In the genomic region with DNA sequence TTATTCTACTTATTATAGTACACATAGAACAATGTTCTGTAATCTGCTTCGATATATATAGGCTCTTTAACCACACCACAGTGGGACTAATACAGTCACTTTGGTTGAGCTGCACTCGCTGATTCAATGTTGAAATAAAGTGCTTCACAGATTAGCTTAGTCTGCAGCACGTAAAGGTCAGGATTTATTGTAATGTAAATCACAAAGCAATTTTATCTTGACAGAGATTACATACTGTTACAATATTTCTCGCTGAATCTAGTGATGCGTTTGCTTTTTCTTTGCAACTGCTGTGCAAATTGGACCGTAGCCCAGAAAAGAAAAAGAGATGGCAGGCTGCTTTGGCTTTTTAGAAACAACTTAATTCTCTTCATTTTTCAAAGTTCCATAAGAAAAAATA, we compare ENCODE assay signal across 1 cellular context.
A peak's percentile ranks its signal among the peaks of the same experiment; 100 is the strongest.
TF ChIP-seq lines count a peak whose summit lies in the region.

No MANE protein-coding gene starts in this region.

TF ChIP-seq in HEK293, 187 proteins besides CTCF, POLR2A, EP300 and RAD21 (continued from another document and continues in another):
- TF ChIP-seq, protein P1, sequence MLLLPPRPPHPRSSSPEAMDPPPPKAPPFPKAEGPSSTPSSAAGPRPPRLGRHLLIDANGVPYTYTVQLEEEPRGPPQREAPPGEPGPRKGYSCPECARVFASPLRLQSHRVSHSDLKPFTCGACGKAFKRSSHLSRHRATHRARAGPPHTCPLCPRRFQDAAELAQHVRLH (tag by site-specific recombination; IDR thresholded peaks at IDR 0.05): 0 out of 2 replicates have a peak, but pooled peaks have one; percentile 37
- TF ChIP-seq ZBTB8A (tag by site-specific recombination; IDR thresholded peaks at IDR 0.05) (0 out of 2 replicates have a peak, but pooled peaks have one; percentile 38), PRDM10 (tag by site-specific recombination; IDR thresholded peaks at IDR 0.05) (no peak), ZNF488 (tag by site-specific recombination; IDR thresholded peaks at IDR 0.05) (peak; percentile 64; the same call in 1 of the 2 replicates), ZSCAN5A (tag by site-specific recombination; IDR thresholded peaks at IDR 0.05) (no peak), ZNF223 (tag by site-specific recombination; IDR thresholded peaks at IDR 0.05) (no peak), ZBTB20 (tag by site-specific recombination; IDR thresholded peaks at IDR 0.05) (no peak), ZNF561 (tag by site-specific recombination; IDR thresholded peaks at IDR 0.05; ENCODE audit: borderline replicate concordance) (peak; percentile 81; the same call in 1 of the 2 replicates), SP7 (tag by site-specific recombination; IDR thresholded peaks at IDR 0.05) (no peak), ZNF623 (tag by site-specific recombination; IDR thresholded peaks at IDR 0.05) (no peak), ZNF610 (tag by site-specific recombination; IDR thresholded peaks at IDR 0.05; ENCODE audit: borderline replicate concordance) (no peak), ZBTB21 (tag by site-specific recombination; IDR thresholded peaks at IDR 0.05) (no peak), ZNF335 (tag by site-specific recombination; conservative IDR thresholded peaks at IDR 0.05) (no peak), ZNF747 (tag by site-specific recombination; IDR thresholded peaks at IDR 0.05) (no peak), GLIS1 (tag by site-specific recombination; IDR thresholded peaks at IDR 0.05) (no peak), ZNF274 (IDR thresholded peaks at IDR 0.05; ENCODE audit: low read length) (no peak), ZNF274 (tag by site-specific recombination; IDR thresholded peaks at IDR 0.05; ENCODE audit: borderline replicate concordance) (no peak), ZNF785 (tag by site-specific recombination; IDR thresholded peaks at IDR 0.05) (no peak), ZNF2 (tag by site-specific recombination; IDR thresholded peaks at IDR 0.05) (peak; percentile 50; the same call in 1 of the 2 replicates), ZNF211 (tag by site-specific recombination; IDR thresholded peaks at IDR 0.05; ENCODE audit: low read depth) (no peak), ZNF658 (tag by site-specific recombination; IDR thresholded peaks at IDR 0.05) (no peak), ZNF473 (tag by site-specific recombination; IDR thresholded peaks at IDR 0.05) (no peak), ZNF837 (tag by site-specific recombination; IDR thresholded peaks at IDR 0.05) (no peak), ZNF596 (tag by site-specific recombination; IDR thresholded peaks at IDR 0.05) (no peak), ZNF184 (tag by site-specific recombination; IDR thresholded peaks at IDR 0.05) (no peak), ZNF248 (tag by site-specific recombination; IDR thresholded peaks at IDR 0.05) (no peak), ZBTB1 (tag by site-specific recombination; IDR thresholded peaks at IDR 0.05) (no peak), ZNF10 (tag by site-specific recombination; IDR thresholded peaks at IDR 0.05) (0 out of 2 replicates have a peak, but pooled peaks have one; percentile 17), OSR2 (tag by site-specific recombination; IDR thresholded peaks at IDR 0.05) (peak; percentile 32; the same call in 1 of the 2 replicates), ZNF704 (tag by site-specific recombination; IDR thresholded peaks at IDR 0.05) (no peak), ZBTB11 (tag by site-specific recombination; conservative IDR thresholded peaks at IDR 0.05; ENCODE audit: low read depth) (no peak), EGR2 (tag by site-specific recombination; IDR thresholded peaks at IDR 0.05; ENCODE audit: low read depth) (no peak), BCL11B (tag by site-specific recombination; IDR thresholded peaks at IDR 0.05; ENCODE audit: low read depth) (peak; percentile 76; the same call in 1 of the 2 replicates), ZSCAN30 (tag by site-specific recombination; IDR thresholded peaks at IDR 0.05) (peak; percentile 95), ZNF624 (tag by site-specific recombination; IDR thresholded peaks at IDR 0.05) (no peak), TCF7L2 (IDR thresholded peaks at IDR 0.05; ENCODE audit: borderline replicate concordance, low read depth, low read length) (no peak), ZBTB48 (tag by site-specific recombination; IDR thresholded peaks at IDR 0.05) (no peak), ZNF501 (tag by site-specific recombination; IDR thresholded peaks at IDR 0.05) (peak; percentile 38; the same call in 1 of the 2 replicates), ZFP37 (tag by site-specific recombination; IDR thresholded peaks at IDR 0.05) (no peak), ZNF548 (tag by site-specific recombination; IDR thresholded peaks at IDR 0.05) (no peak)
- TF ChIP-seq, protein P2, sequence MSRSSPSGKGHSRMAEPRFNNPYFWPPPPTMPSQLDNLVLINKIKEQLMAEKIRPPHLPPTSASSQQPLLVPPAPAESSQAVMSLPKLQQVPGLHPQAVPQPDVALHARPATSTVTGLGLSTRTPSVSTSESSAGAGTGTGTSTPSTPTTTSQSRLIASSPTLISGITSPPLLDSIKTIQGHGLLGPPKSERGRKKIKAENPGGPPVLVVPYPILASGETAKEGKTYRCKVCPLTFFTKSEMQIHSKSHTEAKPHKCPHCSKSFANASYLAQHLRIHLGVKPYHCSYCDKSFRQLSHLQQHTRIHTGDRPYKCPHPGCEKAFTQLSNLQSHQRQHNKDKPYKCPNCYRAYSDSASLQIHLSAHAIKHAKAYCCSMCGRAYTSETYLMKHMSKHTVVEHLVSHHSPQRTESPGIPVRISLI (tag by site-specific recombination; IDR thresholded peaks at IDR 0.05): no peak
- TF ChIP-seq, protein P3, sequence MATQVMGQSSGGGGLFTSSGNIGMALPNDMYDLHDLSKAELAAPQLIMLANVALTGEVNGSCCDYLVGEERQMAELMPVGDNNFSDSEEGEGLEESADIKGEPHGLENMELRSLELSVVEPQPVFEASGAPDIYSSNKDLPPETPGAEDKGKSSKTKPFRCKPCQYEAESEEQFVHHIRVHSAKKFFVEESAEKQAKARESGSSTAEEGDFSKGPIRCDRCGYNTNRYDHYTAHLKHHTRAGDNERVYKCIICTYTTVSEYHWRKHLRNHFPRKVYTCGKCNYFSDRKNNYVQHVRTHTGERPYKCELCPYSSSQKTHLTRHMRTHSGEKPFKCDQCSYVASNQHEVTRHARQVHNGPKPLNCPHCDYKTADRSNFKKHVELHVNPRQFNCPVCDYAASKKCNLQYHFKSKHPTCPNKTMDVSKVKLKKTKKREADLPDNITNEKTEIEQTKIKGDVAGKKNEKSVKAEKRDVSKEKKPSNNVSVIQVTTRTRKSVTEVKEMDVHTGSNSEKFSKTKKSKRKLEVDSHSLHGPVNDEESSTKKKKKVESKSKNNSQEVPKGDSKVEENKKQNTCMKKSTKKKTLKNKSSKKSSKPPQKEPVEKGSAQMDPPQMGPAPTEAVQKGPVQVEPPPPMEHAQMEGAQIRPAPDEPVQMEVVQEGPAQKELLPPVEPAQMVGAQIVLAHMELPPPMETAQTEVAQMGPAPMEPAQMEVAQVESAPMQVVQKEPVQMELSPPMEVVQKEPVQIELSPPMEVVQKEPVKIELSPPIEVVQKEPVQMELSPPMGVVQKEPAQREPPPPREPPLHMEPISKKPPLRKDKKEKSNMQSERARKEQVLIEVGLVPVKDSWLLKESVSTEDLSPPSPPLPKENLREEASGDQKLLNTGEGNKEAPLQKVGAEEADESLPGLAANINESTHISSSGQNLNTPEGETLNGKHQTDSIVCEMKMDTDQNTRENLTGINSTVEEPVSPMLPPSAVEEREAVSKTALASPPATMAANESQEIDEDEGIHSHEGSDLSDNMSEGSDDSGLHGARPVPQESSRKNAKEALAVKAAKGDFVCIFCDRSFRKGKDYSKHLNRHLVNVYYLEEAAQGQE (tag by site-specific recombination; IDR thresholded peaks at IDR 0.05): no peak
- TF ChIP-seq, protein P4, sequence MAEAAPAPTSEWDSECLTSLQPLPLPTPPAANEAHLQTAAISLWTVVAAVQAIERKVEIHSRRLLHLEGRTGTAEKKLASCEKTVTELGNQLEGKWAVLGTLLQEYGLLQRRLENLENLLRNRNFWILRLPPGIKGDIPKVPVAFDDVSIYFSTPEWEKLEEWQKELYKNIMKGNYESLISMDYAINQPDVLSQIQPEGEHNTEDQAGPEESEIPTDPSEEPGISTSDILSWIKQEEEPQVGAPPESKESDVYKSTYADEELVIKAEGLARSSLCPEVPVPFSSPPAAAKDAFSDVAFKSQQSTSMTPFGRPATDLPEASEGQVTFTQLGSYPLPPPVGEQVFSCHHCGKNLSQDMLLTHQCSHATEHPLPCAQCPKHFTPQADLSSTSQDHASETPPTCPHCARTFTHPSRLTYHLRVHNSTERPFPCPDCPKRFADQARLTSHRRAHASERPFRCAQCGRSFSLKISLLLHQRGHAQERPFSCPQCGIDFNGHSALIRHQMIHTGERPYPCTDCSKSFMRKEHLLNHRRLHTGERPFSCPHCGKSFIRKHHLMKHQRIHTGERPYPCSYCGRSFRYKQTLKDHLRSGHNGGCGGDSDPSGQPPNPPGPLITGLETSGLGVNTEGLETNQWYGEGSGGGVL (tag by site-specific recombination; IDR thresholded peaks at IDR 0.05): no peak
